In the genomic region with DNA sequence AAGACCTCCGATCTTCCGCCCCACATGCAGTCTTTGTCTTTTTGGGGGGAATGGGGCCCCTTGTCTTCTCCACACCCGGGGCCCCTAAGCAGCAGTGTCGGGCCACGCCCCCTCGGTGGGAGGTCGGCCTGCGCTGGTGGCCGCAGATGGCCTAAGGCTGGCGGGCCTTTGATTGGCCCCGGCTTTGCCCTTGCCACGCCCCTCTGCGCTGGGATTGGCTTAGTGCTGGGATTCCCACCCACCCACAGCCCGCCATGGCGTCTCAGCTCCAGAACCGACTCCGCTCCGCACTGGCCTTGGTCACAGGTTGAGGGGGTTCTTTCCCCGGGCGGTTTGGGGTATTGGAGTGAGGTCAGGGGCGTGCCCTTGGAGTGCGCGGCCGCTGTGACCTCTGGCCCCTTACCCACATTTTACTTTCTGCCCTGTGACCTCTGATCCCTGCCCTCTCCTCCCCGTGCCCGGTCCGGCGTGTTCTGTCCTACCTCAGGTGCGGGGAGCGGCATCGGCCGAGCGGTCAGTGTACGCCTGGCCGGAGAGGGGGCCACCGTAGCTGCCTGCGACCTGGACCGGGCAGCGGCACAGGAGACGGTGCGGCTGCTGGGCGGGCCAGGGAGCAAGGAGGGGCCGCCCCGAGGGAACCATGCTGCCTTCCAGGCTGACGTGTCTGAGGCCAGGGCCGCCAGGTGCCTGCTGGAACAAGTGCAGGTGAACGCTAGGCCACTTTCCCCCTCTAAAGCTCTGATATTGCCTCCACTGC, we compare ENCODE assay signal across 8 cellular contexts. TPM values are rescaled to one million over a fixed set of nuclear protein-coding genes. Genes with fewer than 3 reads are reported as not detected.
DNase-seq lines count a peak whose midpoint lies in the region; ATAC-seq lines count a peak whose summit lies in the region.

A gene (plus strand): TSS at position 241 of the 757 bp plus-strand sequence. CDS start 14 bp downstream, at position 255.

- intact Hi-C loops in T-helper 2 cell treated with Interferon-gamma antibody and Interleukin-4, amounts not matched to agents 100 ng/mL and 5 ng/mL, for 36 hours (cut with micrococcal nuclease), result loop anchor here (5.0 kb wide), 2 partner anchors 108 to 208 kb away; a partner anchor contains a TSS
- intact Hi-C loops in right cardiac atrium (cut with DNase I), result no loop called here

- 1% methylated on average over 47 of the region's 47 CpGs for WGBS in right cardiac atrium

- ATAC-seq in HG02588 (IDR thresholded peaks at IDR 0.05; ENCODE audit: unreplicated experiment) (peak; percentile 50), right cardiac atrium (peak; percentile 77 to 80)

- no peaks in the 10 kb centered on the region for H3K27me3 ChIP-seq in right cardiac atrium (ENCODE audit: control insufficient read depth, insufficient read depth)

- H3K4me3 ChIP-seq in right cardiac atrium (ENCODE audit: low read length), result peak within 1 kb of the TSS; percentile 45

- peak within 1 kb of the TSS; percentile 37 for H3K27ac ChIP-seq in right cardiac atrium (ENCODE audit: low read length)

- DNase-seq in GM04503 (ENCODE audit: low read depth) (peak; percentile 33), NCI-H1694 treated with DMSO at 0.1 percent for 48 hours (lab: John Stamatoyannopoulos, UW) (peak; percentile 66), amygdala (lab: John Stamatoyannopoulos, UW) (peak in 55 of 56 donors; percentile 60 to 96 (median 85)), right cardiac atrium (peak; percentile 96 to 98 (median 98)), pulmonary artery endothelial cell (ENCODE audit: low read depth, low spot score) (peak; percentile 64), ureter (ENCODE audit: low spot score) (peak; percentile 95)

- peaks cover 15% of the 10 kb centered on the region for H3K4me1 ChIP-seq in right cardiac atrium (ENCODE audit: control insufficient read depth, insufficient read depth, low read length)

- no peaks in the 10 kb centered on the region for H3K9me3 ChIP-seq in right cardiac atrium (ENCODE audit: control insufficient read depth, low read length)

RNA-seq across cellular contexts. Expression of the gene that starts here (rescaled TPM):
- total RNA-seq in T-helper 2 cell treated with Interferon-gamma antibody and Interleukin-4, amounts not matched to agents 100 ng/mL and 5 ng/mL, for 36 hours, result 9.3 and 10.9 TPM in 2 replicates
- total RNA-seq in right cardiac atrium, result 10 to 100 TPM; 16.9 to 20.2 (median 19.1) TPM
- polyA plus RNA-seq in right cardiac atrium, result 16.9 TPM
- total RNA-seq in pulmonary artery endothelial cell, result 3.5 and 8.6 TPM in 2 replicates
- 28.6 TPM for total RNA-seq in ureter

Comparison
In these comparisons a context has a peak if more than half of its experiments do, and no peak if none do; other contexts are left out.
1. Peak in every context shown above with its lines: DNase-seq, ATAC-seq, H3K4me3 ChIP-seq and H3K27ac ChIP-seq.
2. DNase-seq: peak in every context shown above with its lines; median percentile 98 in right cardiac atrium; 95 in ureter; 85 in amygdala; 66 in NCI-H1694 treated with DMSO at 0.1 percent for 48 hours; 64 in pulmonary artery endothelial cell; 33 in GM04503.